18 cellular contexts compared by ENCODE assay signal in the genomic region with DNA sequence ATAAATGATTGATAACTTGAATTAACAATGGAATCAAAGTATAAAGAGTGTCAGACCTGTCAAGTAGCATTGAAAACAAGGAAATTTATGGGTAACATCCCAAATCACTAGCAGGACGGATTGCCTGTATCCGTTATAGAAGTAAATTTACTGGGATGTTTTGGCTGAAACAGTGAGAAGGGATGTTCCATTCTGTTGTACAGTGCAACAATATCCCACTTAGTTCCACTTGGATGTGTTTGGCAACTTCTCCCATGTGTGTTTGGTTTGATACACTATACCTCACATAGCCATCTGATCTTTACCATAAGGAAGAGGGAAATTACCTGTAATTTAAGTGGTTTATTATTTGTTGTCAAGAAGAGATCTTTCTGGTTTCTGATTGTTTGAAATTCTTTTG.
A peak's percentile ranks its signal among the peaks of the same experiment; 100 is the strongest.
DNase-seq lines count a peak whose midpoint lies in the region; ATAC-seq, FAIRE-seq and TF ChIP-seq lines count a peak whose summit lies in the region.
"Had no signal": no experiment of that assay in that cellular context is flagged by ENCODE, and none has a peak within 500 bp of the region (broad histone marks: within the 10 kb centered on the region; RNA-seq: fewer than 3 reads in every experiment).

No MANE protein-coding gene starts in this region.

- H3K36me3 ChIP-seq in pancreas: no peaks in the 10 kb centered on the region

- H3K9me3 ChIP-seq in pancreas: no peaks in the 10 kb centered on the region

- intact Hi-C loops in pancreas (cut with DNase I): no loop called here

- H3K4me1 ChIP-seq in pancreas: no peaks in the 10 kb centered on the region

- no peaks in the 10 kb centered on the region for H3K27me3 ChIP-seq in pancreas

- peaks cover 10% of the 10 kb centered on the region for H3K36me3 Mint-ChIP-seq in progenitor cell of endocrine pancreas (ENCODE audit: insufficient read depth)
- H3K36me3 Mint-ChIP-seq: CD4-positive, CD25-positive, alpha-beta regulatory T cell had no signal

- WGBS in pancreas, 2 donors: 25 to 54% methylated on average over 2 of the region's 2 CpGs

- FAIRE-seq in pancreas (lab: Jason Lieb, UNC): no peak
- FAIRE-seq: GM12878 had no signal

- peaks cover 10% of the 10 kb centered on the region for H3K4me1 Mint-ChIP-seq in progenitor cell of endocrine pancreas (ENCODE audit: low read depth)
- H3K4me1 Mint-ChIP-seq: B cell; CD4-positive, CD25-positive, alpha-beta regulatory T cell; GM23338 had no signal

- H3K4me3 Mint-ChIP-seq in progenitor cell of endocrine pancreas (ENCODE audit: low read depth): no peak overlapping the region
- H3K4me3 Mint-ChIP-seq: B cell; CD4-positive, CD25-positive, alpha-beta regulatory T cell; GM23338 had no signal

- peak overlapping the region; percentile 9 for H3K27ac Mint-ChIP-seq in progenitor cell of endocrine pancreas
- H3K27ac Mint-ChIP-seq: B cell; CD4-positive, CD25-positive, alpha-beta regulatory T cell; GM23338 had no signal

- peaks cover 42% of the 10 kb centered on the region for H3K9me3 Mint-ChIP-seq in progenitor cell of endocrine pancreas (ENCODE audit: low read depth)

- no peaks in the 10 kb centered on the region for H3K27me3 Mint-ChIP-seq in progenitor cell of endocrine pancreas
- H3K27me3 Mint-ChIP-seq: B cell; CD4-positive, CD25-positive, alpha-beta regulatory T cell had no signal

- H3K4me3 ChIP-seq in pancreas: no peak overlapping the region
- H3K4me3 ChIP-seq: GM12878, GM23338 had no signal

- no peak for TF ChIP-seq CTCF in progenitor cell of endocrine pancreas (IDR thresholded peaks at IDR 0.05; ENCODE audit: unreplicated experiment)
- no peak for TF ChIP-seq CTCF in pancreas (IDR thresholded peaks at IDR 0.05)

- no peak overlapping the region for H3K27ac ChIP-seq in pancreas
- H3K27ac ChIP-seq: KMS-11 had no signal

- no peak for ATAC-seq in HG03565 (IDR thresholded peaks at IDR 0.05; ENCODE audit: unreplicated experiment)
- ATAC-seq in pancreas: no peak
- ATAC-seq: GM12878, GM23338, SK-N-SH treated with all-trans-retinoic acid at 6 μM for 48 hours had no signal

- peak; percentile 76 for DNase-seq in DMS53 treated with DMSO at 0.1 percent for 48 hours (lab: John Stamatoyannopoulos, UW; ENCODE audit: unreplicated experiment)
- peak; percentile 80 for DNase-seq in NCI-H2029 (lab: John Stamatoyannopoulos, UW)
- peak; percentile 89 for DNase-seq in NCI-H69 (lab: John Stamatoyannopoulos, UW)
- DNase-seq in progenitor cell of endocrine pancreas (ENCODE audit: low spot score, unreplicated experiment): no peak
- DNase-seq in foreskin melanocyte: no peak
- no peak for DNase-seq in pancreas
- DNase-seq: CD4-positive, CD25-positive, alpha-beta regulatory T cell; DND-41; GDM1; NCI-H2171; NK-92 treated with Interleukin-12 subunit alpha and Interleukin-12 subunit beta, amount 100 ng/mL, for 24 hours; SHP77 treated with DMSO at 0.1 percent for 48 hours had no signal

Comparison
In these comparisons a context has a peak if more than half of its experiments do, and no peak if none do; other contexts are left out.
1. DNase-seq: peak in DMS53 treated with DMSO at 0.1 percent for 48 hours (single experiment), NCI-H2029 (single experiment) and NCI-H69 (single experiment); none in progenitor cell of endocrine pancreas (single experiment), foreskin melanocyte (single experiment) and pancreas (0 of 6).